ENCODE assay signal across 3 cellular contexts in genomic region chr9:34599546-34599945, GRCh38.
TF ChIP-seq lines count a peak whose summit lies in the region.

No MANE protein-coding gene starts in this region.

TF ChIP-seq in SK-N-SH, 30 proteins besides CTCF, POLR2A, EP300 and RAD21:
- no peak for TF ChIP-seq USF2 (IDR thresholded peaks at IDR 0.05; ENCODE audit: borderline replicate concordance, low read depth, low read length)
TF ChIP-seq in SK-N-SH: peak in this region for 0.

TF ChIP-seq in SK-N-SH treated with all-trans-retinoic acid at 6 μM for 48 hours, 23 proteins besides CTCF, POLR2A, EP300 and RAD21:
- TF ChIP-seq ISL1 (CRISPR knock-in tag; IDR thresholded peaks at IDR 0.05) (no peak), CSDC2 (CRISPR knock-in tag; IDR thresholded peaks at IDR 0.05) (no peak), TOX (CRISPR knock-in tag; IDR thresholded peaks at IDR 0.05; ENCODE audit: borderline replicate concordance) (no peak)

TF ChIP-seq in K562, 482 proteins besides CTCF, POLR2A, EP300 and RAD21:
- no peak for TF ChIP-seq PTRF (tag; IDR thresholded peaks at IDR 0.05)
- 0 out of 2 replicates have a peak, but pooled peaks have one; percentile 37 for TF ChIP-seq ETV1 (tag; conservative IDR thresholded peaks at IDR 0.05; ENCODE audit: low read depth)
TF ChIP-seq in K562: peak in this region for 1.
